8 cellular contexts compared by ENCODE assay signal in genomic region chr1:2414297-2414958, GRCh38. TPM values are rescaled to one million over a fixed set of nuclear protein-coding genes. Genes with fewer than 3 reads are reported as not detected.
DNase-seq lines count a peak whose midpoint lies in the region; ATAC-seq, FAIRE-seq and TF ChIP-seq lines count a peak whose summit lies in the region.

No MANE protein-coding gene starts in this region.

- H3K27ac Mint-ChIP-seq in neural crest cell (ENCODE audit: unreplicated experiment), result no peak overlapping the region
- peak overlapping the region in 1 of 2 donors; percentile 86 for H3K27ac Mint-ChIP-seq in stimulated activated naive CD8-positive, alpha-beta T cell treated with anti-CD3 and anti-CD28 coated beads, Interleukin-15, amount 100 ng/mL, for 72 hours

- peak; percentile 38 for ATAC-seq in stimulated activated naive CD8-positive, alpha-beta T cell treated with anti-CD3 and anti-CD28 coated beads, Interleukin-15, amount 100 ng/mL, for 72 hours
- no peak for ATAC-seq in HG03378 (IDR thresholded peaks at IDR 0.05; ENCODE audit: unreplicated experiment)

- FAIRE-seq in D721Med (lab: Jason Lieb, UNC), result no peak

- no peaks in the 10 kb centered on the region for H3K9me3 Mint-ChIP-seq in neural crest cell
- H3K9me3 Mint-ChIP-seq in stimulated activated naive CD8-positive, alpha-beta T cell treated with anti-CD3 and anti-CD28 coated beads, Interleukin-15, amount 100 ng/mL, for 72 hours, result no peaks in the 10 kb centered on the region

- H3K27me3 Mint-ChIP-seq in neural crest cell (ENCODE audit: low read depth), result peaks cover 19% of the 10 kb centered on the region
- H3K27me3 Mint-ChIP-seq in stimulated activated naive CD8-positive, alpha-beta T cell treated with anti-CD3 and anti-CD28 coated beads, Interleukin-15, amount 100 ng/mL, for 72 hours, result no peaks in the 10 kb centered on the region

- TF ChIP-seq CTCF in D721Med (IDR thresholded peaks at IDR 0.05; ENCODE audit: insufficient read depth, missing control alignments) (peak; percentile 84), fibroblast of the aortic adventitia (IDR thresholded peaks at IDR 0.05; ENCODE audit: insufficient read depth, low read length) (peak; percentile 89), neural crest cell (conservative IDR thresholded peaks at IDR 0.05) (peak; percentile 96)

- no peaks in the 10 kb centered on the region for H3K36me3 Mint-ChIP-seq in neural crest cell (ENCODE audit: low read depth)

- DNase-seq in D721Med (ENCODE audit: insufficient read length, low spot score) (peak; percentile 51), HuH-7.5 (ENCODE audit: low spot score) (peak; percentile 93), RPMI7951 (ENCODE audit: low read depth) (peak; percentile 61), fibroblast of the aortic adventitia (ENCODE audit: low read depth) (peak; percentile 60), neural crest cell (ENCODE audit: low read depth, low spot score) (peak; percentile 76)
- peak; percentile 65 to 68 for DNase-seq in activated T-helper 1 cell treated with anti-CD3 and anti-CD28 coated beads, Interleukin-2, amount 50 U/mL, for 16 hours (ENCODE audit: low read depth in 1 of 2, low spot score in 1 of 2)
- DNase-seq in stimulated activated naive CD8-positive, alpha-beta T cell treated with anti-CD3 and anti-CD28 coated beads, Interleukin-15, amount 100 ng/mL, for 72 hours, result peak; percentile 79 to 81

- no peak overlapping the region for H3K4me3 ChIP-seq in fibroblast of the aortic adventitia (ENCODE audit: low read depth, low read length)

- peak overlapping the region; percentile 93 for H3K4me3 Mint-ChIP-seq in neural crest cell
- H3K4me3 Mint-ChIP-seq in stimulated activated naive CD8-positive, alpha-beta T cell treated with anti-CD3 and anti-CD28 coated beads, Interleukin-15, amount 100 ng/mL, for 72 hours, result peak overlapping the region; percentile 98

- peaks cover 9% of the 10 kb centered on the region for H3K4me1 Mint-ChIP-seq in neural crest cell
- peaks cover 74% of the 10 kb centered on the region for H3K4me1 Mint-ChIP-seq in stimulated activated naive CD8-positive, alpha-beta T cell treated with anti-CD3 and anti-CD28 coated beads, Interleukin-15, amount 100 ng/mL, for 72 hours

RNA-seq across cellular contexts. Expression of gene PEX10, which starts 2.1 kb away (rescaled TPM):
- total RNA-seq in RPMI7951 (2014; rRNA removed; shearing (Covaris generic)), result 23.3 and 27.9 TPM in 2 replicates
- total RNA-seq in fibroblast of the aortic adventitia (ENCODE audit: low replicate concordance), result 12.8 and 24.9 TPM in 2 replicates
- total RNA-seq in neural crest cell, result 31.2 and 31.9 TPM in 2 replicates

RNA-seq across cellular contexts. Expression of gene RER1, which starts 22.8 kb away (rescaled TPM):
- 99.8 and 113 TPM in 2 replicates for total RNA-seq in RPMI7951 (2014; rRNA removed; shearing (Covaris generic))
- total RNA-seq in fibroblast of the aortic adventitia (ENCODE audit: low replicate concordance) (98.1 and 439 TPM in 2 replicates), neural crest cell (108 and 111 TPM in 2 replicates)

RNA-seq across cellular contexts. Expression of gene MORN1, which starts 23.1 kb away (rescaled TPM):
- total RNA-seq in RPMI7951 (2014; rRNA removed; shearing (Covaris generic)), result 7.1 and 8.3 TPM in 2 replicates
- total RNA-seq in fibroblast of the aortic adventitia (ENCODE audit: low replicate concordance) (8.2 and 11.8 TPM in 2 replicates), neural crest cell (23.7 and 24.4 TPM in 2 replicates)
